In genomic region chr3:149339931-149340309, GRCh38 we compare ENCODE assay signal across 9 cellular contexts. TPM values are rescaled to one million over a fixed set of nuclear protein-coding genes. Genes with fewer than 3 reads are reported as not detected.
A peak's percentile ranks its signal among the peaks of the same experiment; 100 is the strongest.
DNase-seq lines count a peak whose midpoint lies in the region; ATAC-seq and TF ChIP-seq lines count a peak whose summit lies in the region.
"Had no signal": no experiment of that assay in that cellular context is flagged by ENCODE, and none has a peak within 500 bp of the region (broad histone marks: within the 10 kb centered on the region; RNA-seq: fewer than 3 reads in every experiment).

No MANE protein-coding gene starts in this region.

- peak; percentile 99 for DNase-seq in EL
- peak; percentile 23 for DNase-seq in NCI-H510A (lab: John Stamatoyannopoulos, UW)
- DNase-seq in endodermal cell = peak; percentile 90
- peak; percentile 22 to 42 for DNase-seq in mesothelial cell of epicardium (ENCODE audit: low spot score in 2 of 2, unreplicated experiment in 2 of 2)
- DNase-seq in GM13977 (ENCODE audit: low spot score) = no peak
- DNase-seq in activated CD8-positive, alpha-beta T cell treated with anti-CD3 and anti-CD28 coated beads for 36 hours = no peak

- no peaks in the 10 kb centered on the region for H3K27me3 Mint-ChIP-seq in endodermal cell (ENCODE audit: insufficient read depth)
- no peaks in the 10 kb centered on the region for H3K27me3 Mint-ChIP-seq in mesothelial cell of epicardium (ENCODE audit: low read depth)
- H3K27me3 Mint-ChIP-seq in activated CD8-positive, alpha-beta T cell treated with anti-CD3 and anti-CD28 coated beads for 36 hours = peaks cover 13% of the 10 kb centered on the region

- no peaks in the 10 kb centered on the region for H3K9me3 ChIP-seq in endodermal cell (ENCODE audit: control insufficient read depth, low read length)

- no peak overlapping the region for H3K9ac ChIP-seq in endodermal cell (ENCODE audit: extremely low read depth, low read length, poor library complexity, severe bottlenecking)

- H3K36me3 Mint-ChIP-seq in endodermal cell (ENCODE audit: low read depth) (no peaks in the 10 kb centered on the region), mesothelial cell of epicardium (no peaks in the 10 kb centered on the region)
- no peaks in the 10 kb centered on the region for H3K36me3 Mint-ChIP-seq in activated CD8-positive, alpha-beta T cell treated with anti-CD3 and anti-CD28 coated beads for 36 hours (ENCODE audit: low read depth)
- H3K36me3 Mint-ChIP-seq: IgD-negative memory B cell had no signal

- H3K4me3 ChIP-seq in endodermal cell (ENCODE audit: low read length) = no peak overlapping the region

- H3K9me3 Mint-ChIP-seq in endodermal cell = no peaks in the 10 kb centered on the region
- no peaks in the 10 kb centered on the region for H3K9me3 Mint-ChIP-seq in mesothelial cell of epicardium
- no peaks in the 10 kb centered on the region for H3K9me3 Mint-ChIP-seq in activated CD8-positive, alpha-beta T cell treated with anti-CD3 and anti-CD28 coated beads for 36 hours
- H3K9me3 Mint-ChIP-seq: IgD-negative memory B cell had no signal

- H3K27ac Mint-ChIP-seq in endodermal cell (no peak overlapping the region), mesothelial cell of epicardium (peak overlapping the region; percentile 34)
- no peak overlapping the region for H3K27ac Mint-ChIP-seq in activated CD8-positive, alpha-beta T cell treated with anti-CD3 and anti-CD28 coated beads for 36 hours
- H3K27ac Mint-ChIP-seq: IgD-negative memory B cell had no signal

- H3K36me3 ChIP-seq in endodermal cell (ENCODE audit: control insufficient read depth, insufficient read depth, low read length) = no peaks in the 10 kb centered on the region

- POLR2A ChIA-PET in activated CD8-positive, alpha-beta T cell treated with anti-CD3 and anti-CD28 coated beads for 36 hours (lab: Charles Lee) = no interaction called here

- CTCF ChIA-PET in activated CD8-positive, alpha-beta T cell treated with anti-CD3 and anti-CD28 coated beads for 36 hours (lab: Charles Lee) = interaction anchor here (1.2 kb wide), 1 partner anchor 13 kb away, joined by 4 read pairs; no protein-coding TSS in a partner anchor

- no peak overlapping the region for H3K4me3 Mint-ChIP-seq in endodermal cell
- no peak overlapping the region for H3K4me3 Mint-ChIP-seq in mesothelial cell of epicardium
- H3K4me3 Mint-ChIP-seq in activated CD8-positive, alpha-beta T cell treated with anti-CD3 and anti-CD28 coated beads for 36 hours = no peak overlapping the region
- H3K4me3 Mint-ChIP-seq: IgD-negative memory B cell had no signal

- intact Hi-C loops in activated CD8-positive, alpha-beta T cell treated with anti-CD3 and anti-CD28 coated beads for 36 hours (cut with micrococcal nuclease) = no loop called here

- peaks cover 4% of the 10 kb centered on the region for H3K4me1 ChIP-seq in endodermal cell (ENCODE audit: control insufficient read depth, insufficient read depth, low read length)

- no peaks in the 10 kb centered on the region for H3K27me3 ChIP-seq in endodermal cell (ENCODE audit: control insufficient read depth, insufficient read depth, low read length, poor library complexity, severe bottlenecking)

- TF ChIP-seq CTCF in endodermal cell (conservative IDR thresholded peaks at IDR 0.05) = no peak
- TF ChIP-seq CTCF in mesothelial cell of epicardium (IDR thresholded peaks at IDR 0.05; ENCODE audit: unreplicated experiment) = no peak
- no peak for TF ChIP-seq CTCF in GM13977 (IDR thresholded peaks at IDR 0.05; ENCODE audit: extremely low read depth, insufficient read depth, missing control alignments)
- no peak for TF ChIP-seq CTCF in activated CD8-positive, alpha-beta T cell treated with anti-CD3 and anti-CD28 coated beads for 36 hours (IDR thresholded peaks at IDR 0.05)

- in situ Hi-C loops in GM13977 (cut with MboI; ENCODE audit: low pct_unique_long_range_greater_than_20kb, low sequenced_read_pairs, unreplicated experiment) = no loop called here

- H3K4me1 Mint-ChIP-seq in endodermal cell = no peaks in the 10 kb centered on the region
- H3K4me1 Mint-ChIP-seq in mesothelial cell of epicardium = peaks cover 14% of the 10 kb centered on the region
- no peaks in the 10 kb centered on the region for H3K4me1 Mint-ChIP-seq in activated CD8-positive, alpha-beta T cell treated with anti-CD3 and anti-CD28 coated beads for 36 hours (ENCODE audit: low read depth)

- 57 to 58% methylated on average over 3 to 5 of the region's 5 CpGs for WGBS in endodermal cell (ENCODE audit: insufficient coverage in 1 of 2, insufficient read length in 1 of 2), 2 experiments

- no peak for ATAC-seq in HG03520 (IDR thresholded peaks at IDR 0.05; ENCODE audit: unreplicated experiment)
- ATAC-seq in activated CD8-positive, alpha-beta T cell treated with anti-CD3 and anti-CD28 coated beads for 36 hours = no peak
- ATAC-seq in HG02970 (IDR thresholded peaks at IDR 0.05; ENCODE audit: low FRiP score, unreplicated experiment) = no peak

- H3K27ac ChIP-seq in endodermal cell (ENCODE audit: low read depth, low read length) = no peak overlapping the region

RNA-seq across cellular contexts. Expression of gene TM4SF18, which starts 6.5 kb away (rescaled TPM):
- total RNA-seq in endodermal cell (under 1 TPM; 0.58 to 0.62 TPM), mesothelial cell of epicardium (0.13 to 0.14 TPM in 2 of 3 replicates, not detected in the other)
- polyA plus RNA-seq in endodermal cell (2013, experiment 1 of 2) = 0.64 TPM
- polyA plus RNA-seq in endodermal cell (2013, experiment 2 of 2) = 0.08 TPM
- not detected for total RNA-seq in activated CD8-positive, alpha-beta T cell treated with anti-CD3 and anti-CD28 coated beads for 36 hours
- polyA plus RNA-seq: IgD-negative memory B cell had no signal

RNA-seq across cellular contexts. Expression of gene TM4SF1, which starts 37.5 kb away (rescaled TPM):
- total RNA-seq in endodermal cell = not detected
- 2.0 TPM for polyA plus RNA-seq in endodermal cell (2013, experiment 1 of 2)
- 2.8 TPM for polyA plus RNA-seq in endodermal cell (2013, experiment 2 of 2)
- total RNA-seq in mesothelial cell of epicardium = 39.2 to 52.2 TPM (median 43.5 TPM) in 3 replicates
- not detected for total RNA-seq in activated CD8-positive, alpha-beta T cell treated with anti-CD3 and anti-CD28 coated beads for 36 hours
- polyA plus RNA-seq: IgD-negative memory B cell had no signal

Comparison
In these comparisons a context has a peak if more than half of its experiments do, and no peak if none do; other contexts are left out.
1. DNase-seq: peak in EL (single experiment), NCI-H510A (single experiment), endodermal cell (single experiment) and mesothelial cell of epicardium (2 of 2); none in GM13977 (single experiment) and activated CD8-positive, alpha-beta T cell treated with anti-CD3 and anti-CD28 coated beads for 36 hours (single experiment).
2. RNA of gene TM4SF1, which starts 37.5 kb away (total RNA-seq): 39.2 to 52.2 TPM in mesothelial cell of epicardium; not detected in endodermal cell and not detected in activated CD8-positive, alpha-beta T cell treated with anti-CD3 and anti-CD28 coated beads for 36 hours; every median in the first group is over 10 times any median in the second.